ENCODE assay signal across 1 cellular context in genomic region chr17:45436625-45437460, GRCh38.
TF ChIP-seq lines count a peak whose summit lies in the region.

No MANE protein-coding gene starts in this region.

TF ChIP-seq in GM23338, 12 proteins besides CTCF, POLR2A, EP300 and RAD21 (continued from another document):
- no peak for TF ChIP-seq REST (IDR thresholded peaks at IDR 0.05; ENCODE audit: unreplicated experiment)
- TF ChIP-seq POLR2AphosphoS5 (IDR thresholded peaks at IDR 0.05; ENCODE audit: low read depth), result no peak
- TF ChIP-seq ETS1 (IDR thresholded peaks at IDR 0.05), result no peak
- no peak for TF ChIP-seq ZNF331 (CRISPR knock-in tag; IDR thresholded peaks at IDR 0.05; ENCODE audit: low read depth)
- TF ChIP-seq CREB1 (CRISPR knock-in tag; IDR thresholded peaks at IDR 0.05; ENCODE audit: low read depth), result no peak
- TF ChIP-seq EZH2phosphoT487 (IDR thresholded peaks at IDR 0.05; ENCODE audit: unreplicated experiment), result no peak
- TF ChIP-seq EZH2 (IDR thresholded peaks at IDR 0.05; ENCODE audit: low read depth, unreplicated experiment), result no peak
- no peak for TF ChIP-seq ZNF462 (CRISPR knock-in tag; IDR thresholded peaks at IDR 0.05)
- TF ChIP-seq NANOG (IDR thresholded peaks at IDR 0.05; ENCODE audit: borderline replicate concordance), result no peak
- no peak for TF ChIP-seq STAT1 (IDR thresholded peaks at IDR 0.05; ENCODE audit: unreplicated experiment)
- no peak for TF ChIP-seq ZNF114 (CRISPR knock-in tag; IDR thresholded peaks at IDR 0.05)
